12 cellular contexts compared by ENCODE assay signal in genomic region chr11:77401486-77402217, GRCh38.
DNase-seq lines count a peak whose midpoint lies in the region; ATAC-seq and TF ChIP-seq lines count a peak whose summit lies in the region.
"Had no signal": no experiment of that assay in that cellular context is flagged by ENCODE, and none has a peak within 500 bp of the region (broad histone marks: within the 10 kb centered on the region; RNA-seq: fewer than 3 reads in every experiment).

No MANE protein-coding gene starts in this region.

- H3K4me1 ChIP-seq in hepatocyte (ENCODE audit: insufficient read depth), result peaks cover 8% of the 10 kb centered on the region

- no peak overlapping the region for H3K4me3 ChIP-seq in HL-60 (replicated peaks; ENCODE audit: insufficient read depth, low read length)
- no peak overlapping the region for H3K4me3 ChIP-seq in hepatocyte
- H3K4me3 ChIP-seq: skin epidermis had no signal

- H3K9me2 ChIP-seq in hepatocyte (replicated peaks; ENCODE audit: insufficient read depth), result no peaks in the 10 kb centered on the region

- no peaks in the 10 kb centered on the region for H3K9me3 ChIP-seq in hepatocyte (ENCODE audit: low read depth)

- no peak overlapping the region for H3K4me2 ChIP-seq in hepatocyte

- H3K27me3 ChIP-seq in HL-60 (ENCODE audit: insufficient read depth, poor library complexity, severe bottlenecking), result no peaks in the 10 kb centered on the region
- no peaks in the 10 kb centered on the region for H3K27me3 ChIP-seq in hepatocyte

- ATAC-seq in GM18907 (IDR thresholded peaks at IDR 0.05; ENCODE audit: unreplicated experiment), result no peak

- H3K79me2 ChIP-seq in hepatocyte, result peaks cover 94% of the 10 kb centered on the region

- TF ChIP-seq CTCF in HL-60 (IDR thresholded peaks at IDR 0.05; ENCODE audit: insufficient read depth, low read length) (no peak), hepatocyte (IDR thresholded peaks at IDR 0.05; ENCODE audit: poor library complexity) (no peak)

- no peak overlapping the region for H2AFZ ChIP-seq in hepatocyte

- WGBS in hepatocyte (ENCODE audit: low lambda C conversion rate, missing lambda C conversion rate), result 92% methylated on average over 2 of the region's 2 CpGs

- H4K20me1 ChIP-seq in hepatocyte (ENCODE audit: insufficient read depth, poor library complexity, severe bottlenecking), result peaks cover 2% of the 10 kb centered on the region

- peak overlapping the region; percentile 1; the same call in 1 of the 2 replicates for H3K27ac ChIP-seq in HL-60 (replicated peaks)
- H3K27ac ChIP-seq in hepatocyte, result peak overlapping the region; percentile 37
- H3K27ac ChIP-seq: skin epidermis had no signal

- DNase-seq in DMS79 (lab: John Stamatoyannopoulos, UW) (peak; percentile 36), HL-60 (ENCODE audit: low read depth in 1 of 2, low spot score in 1 of 2) (no peak), NCI-H748 (lab: John Stamatoyannopoulos, UW; ENCODE audit: unreplicated experiment) (peak; percentile 84), hepatocyte (ENCODE audit: low spot score) (no peak), NCI-H345 treated with DMSO at 0.1 percent for 48 hours (lab: John Stamatoyannopoulos, UW; ENCODE audit: unreplicated experiment) (no peak), DMS114 treated with DMSO at 0.1 percent for 48 hours (lab: John Stamatoyannopoulos, UW; ENCODE audit: unreplicated experiment) (no peak)
- DNase-seq in stimulated activated CD4-positive, alpha-beta T cell treated with anti-CD3 and anti-CD28 coated beads, Interleukin-4, amount 100 ng/mL, for 4 hours, result no peak
- DNase-seq: activated CD4-positive, CD25-positive, alpha-beta regulatory T cell; activated CD8-positive, alpha-beta memory T cell treated with anti-CD3 and anti-CD28 coated beads, Interleukin-2, amount 50 U/mL, for 4 hours; CD4-positive, CD25-positive, alpha-beta regulatory T cell had no signal

- no peaks in the 10 kb centered on the region for H3K36me3 ChIP-seq in hepatocyte (replicated peaks; ENCODE audit: insufficient read depth, low read depth)

Comparison
In these comparisons a context has a peak if more than half of its experiments do, and no peak if none do; other contexts are left out.
1. DNase-seq: peak in DMS79 (single experiment) and NCI-H748 (single experiment); none in HL-60 (0 of 2), hepatocyte (single experiment), NCI-H345 treated with DMSO at 0.1 percent for 48 hours (single experiment), stimulated activated CD4-positive, alpha-beta T cell treated with anti-CD3 and anti-CD28 coated beads, Interleukin-4, amount 100 ng/mL, for 4 hours (0 of 2) and DMS114 treated with DMSO at 0.1 percent for 48 hours (single experiment).